7 cellular contexts compared by ENCODE assay signal in genomic region chr7:16210171-16210570, GRCh38.
"Had no signal": no experiment of that assay in that cellular context is flagged by ENCODE, and none has a peak within 500 bp of the region (broad histone marks: within the 10 kb centered on the region; RNA-seq: fewer than 3 reads in every experiment).

No MANE protein-coding gene starts in this region.

- H2AFZ ChIP-seq: GM23248 had no signal

- FAIRE-seq: HTR-8/SVneo had no signal

- DNase-seq: GM23248, GOT3, H9, HCEC 1CT, IMR-90, KBM-7 had no signal

- H3K4me3 ChIP-seq: GM23248 had no signal

- H3K27ac ChIP-seq: GM23248 had no signal

- H3K9ac ChIP-seq: GM23248 had no signal
